Comparison of ENCODE assay signal across 8 cellular contexts in the genomic region with DNA sequence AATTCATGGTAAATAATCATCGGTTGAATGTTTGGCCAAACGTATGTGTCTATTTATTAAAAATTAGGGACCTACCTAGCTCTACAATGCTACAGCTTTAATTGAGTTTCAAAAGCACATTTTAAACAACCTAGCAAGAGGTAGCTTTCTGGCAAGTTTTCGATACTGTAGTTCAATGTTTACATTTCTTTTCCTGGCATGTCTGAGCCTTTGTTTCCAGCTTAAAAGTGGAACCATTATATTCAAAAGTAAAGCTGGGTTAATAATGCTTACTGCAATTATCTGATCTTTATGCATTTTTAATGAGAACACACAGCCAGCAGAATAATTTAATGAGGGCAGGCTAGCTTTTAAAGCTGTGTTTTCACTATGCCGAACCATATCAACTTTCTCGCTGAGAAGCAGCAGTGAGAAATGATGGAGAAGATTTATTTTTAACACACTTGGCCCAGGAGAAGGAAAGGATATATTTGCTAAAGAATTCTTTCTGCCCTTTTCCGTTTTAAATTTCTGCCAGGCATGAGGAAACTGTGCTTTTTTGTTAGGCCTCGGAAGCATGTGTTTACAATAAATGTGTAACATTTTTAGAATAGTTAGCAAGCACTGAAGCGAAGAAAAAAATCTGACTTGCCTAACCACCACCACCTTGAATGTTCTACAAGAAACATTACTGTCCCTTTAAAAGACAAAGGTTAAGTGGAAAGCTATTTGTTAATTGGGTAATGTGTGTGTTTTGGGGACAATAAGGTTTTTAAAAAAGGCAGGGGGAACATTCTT. TPM values are rescaled to one million over a fixed set of nuclear protein-coding genes. Genes with fewer than 3 reads are reported as not detected.
DNase-seq lines count a peak whose midpoint lies in the region; ATAC-seq and TF ChIP-seq lines count a peak whose summit lies in the region.

No MANE protein-coding gene starts in this region.

- TF ChIP-seq CTCF in cardiac muscle cell (IDR thresholded peaks at IDR 0.05; ENCODE audit: low read depth, low read length) (no peak), WI38 (IDR thresholded peaks at IDR 0.05; ENCODE audit: low read depth, low read length) (no peak), smooth muscle cell (IDR thresholded peaks at IDR 0.05; ENCODE audit: borderline replicate concordance, insufficient read depth, poor library complexity, severe bottlenecking) (no peak), GM10248 (IDR thresholded peaks at IDR 0.05; ENCODE audit: control extremely low read depth, extremely low read depth, low read depth, missing control alignments) (no peak)

- POLR2A ChIA-PET in GM10248 (lab: Yijun Ruan, JAX), result no interaction called here

- WGBS in right cardiac atrium, result under 1% methylated on average over 8 of the region's 8 CpGs
- WGBS in smooth muscle cell (ENCODE audit: low lambda C conversion rate), result 17% methylated on average over 8 of the region's 8 CpGs

- H3K36me3 ChIP-seq in cardiac muscle cell, result no peaks in the 10 kb centered on the region
- H3K36me3 ChIP-seq in smooth muscle cell (ENCODE audit: low read depth), result no peaks in the 10 kb centered on the region

- H3K27ac ChIP-seq in cardiac muscle cell (peak overlapping the region; percentile 97), right cardiac atrium (ENCODE audit: low read length) (peak overlapping the region; percentile 56), smooth muscle cell (ENCODE audit: low read depth) (peak overlapping the region; percentile 95)

- H3K4me2 ChIP-seq in smooth muscle cell, result peak overlapping the region; percentile 95

- peaks cover 56% of the 10 kb centered on the region for H3K79me2 ChIP-seq in smooth muscle cell (ENCODE audit: low read depth)

- H3K27me3 ChIP-seq in cardiac muscle cell (no peaks in the 10 kb centered on the region), right cardiac atrium (ENCODE audit: control insufficient read depth, insufficient read depth) (no peaks in the 10 kb centered on the region), smooth muscle cell (ENCODE audit: low read depth) (no peaks in the 10 kb centered on the region)

- DNase-seq in cardiac muscle cell (ENCODE audit: low read depth in 1 of 2, low spot score in 1 of 2) (no peak), left cardiac atrium (no peak), right cardiac atrium (no peak), smooth muscle cell (lab: John Stamatoyannopoulos, UW; ENCODE audit: unreplicated experiment) (no peak), GM10248 (ENCODE audit: extremely low spot score) (no peak)

- CTCF ChIA-PET in GM10248 (lab: Yijun Ruan, JAX), result interaction anchor here (1.0 to 4.8 kb wide), 11 partner anchors 8 to 136 kb away, joined by 3 to 39 read pairs (median 7); no protein-coding TSS in a partner anchor

- H3K4me1 ChIP-seq in cardiac muscle cell (ENCODE audit: low read depth), result peaks cover 36% of the 10 kb centered on the region
- peaks cover 13% of the 10 kb centered on the region for H3K4me1 ChIP-seq in right cardiac atrium (ENCODE audit: control insufficient read depth, insufficient read depth, low read length)
- H3K4me1 ChIP-seq in smooth muscle cell (ENCODE audit: low read depth), result peaks cover 29% of the 10 kb centered on the region

- peak overlapping the region; percentile 96 for H3K9ac ChIP-seq in smooth muscle cell (ENCODE audit: low read depth)

- no peak overlapping the region for H2AFZ ChIP-seq in smooth muscle cell (ENCODE audit: low read depth)

- peaks cover 5% of the 10 kb centered on the region for H3F3A ChIP-seq in smooth muscle cell (ENCODE audit: low read depth)

- peaks cover 36% of the 10 kb centered on the region for H4K20me1 ChIP-seq in smooth muscle cell (ENCODE audit: low read depth)

- intact Hi-C loops in left cardiac atrium (cut with DNase I) (loop anchor here (5.0 to 10.0 kb wide), 3 partner anchors 119 to 212 kb away; partner anchors contain the start of gene RAP2A (in 1 of the 2)), right cardiac atrium (cut with DNase I) (loop anchor here in 3 of 4 donors (5.0 to 10.0 kb wide), 5 partner anchors 52 to 139 kb away; no protein-coding TSS in a partner anchor)

- ATAC-seq in left cardiac atrium, result no peak
- no peak for ATAC-seq in right cardiac atrium
- no peak for ATAC-seq in HG02970 (IDR thresholded peaks at IDR 0.05; ENCODE audit: low FRiP score, unreplicated experiment)
- ATAC-seq in GM21786 (IDR thresholded peaks at IDR 0.05; ENCODE audit: unreplicated experiment), result no peak

- H3K4me3 ChIP-seq in cardiac muscle cell (peak overlapping the region; percentile 87), WI38 (ENCODE audit: low read depth, low read length) (peak overlapping the region; percentile 82), right cardiac atrium (ENCODE audit: low read length) (peak overlapping the region; percentile 99), smooth muscle cell (peak overlapping the region; percentile 82)

- no peaks in the 10 kb centered on the region for H3K9me3 ChIP-seq in cardiac muscle cell (ENCODE audit: low read depth)
- no peaks in the 10 kb centered on the region for H3K9me3 ChIP-seq in right cardiac atrium (ENCODE audit: control insufficient read depth, low read length)
- H3K9me3 ChIP-seq in smooth muscle cell (replicated peaks; ENCODE audit: low read depth), result no peaks in the 10 kb centered on the region

RNA-seq across cellular contexts. Expression of gene MBNL2, which starts 1.0 kb away (rescaled TPM):
- 16.9 and 27.8 TPM in 2 replicates for total RNA-seq in cardiac muscle cell
- 15.2 and 31.2 TPM in 2 replicates for polyA plus RNA-seq in cardiac muscle cell
- total RNA-seq in left cardiac atrium, result 10 to 100 TPM; 52.0 to 60.3 TPM
- total RNA-seq in right cardiac atrium, result 10 to 100 TPM; 71.8 to 89.6 (median 76.2) TPM
- polyA plus RNA-seq in right cardiac atrium, result 23.2 TPM
- 120 and 147 TPM in 2 replicates for total RNA-seq in smooth muscle cell
- 33.7 and 34.9 TPM in 2 replicates for polyA plus RNA-seq in smooth muscle cell
